Comparison of ENCODE assay signal across 11 cellular contexts in genomic region chr6:15763827-15764226, GRCh38.
DNase-seq lines count a peak whose midpoint lies in the region; ATAC-seq and TF ChIP-seq lines count a peak whose summit lies in the region.
"Had no signal": no experiment of that assay in that cellular context is flagged by ENCODE, and none has a peak within 500 bp of the region (broad histone marks: within the 10 kb centered on the region; RNA-seq: fewer than 3 reads in every experiment).

No MANE protein-coding gene starts in this region.

- peak; percentile 36 for DNase-seq in stimulated activated CD4-positive, alpha-beta T cell treated with anti-CD3 and anti-CD28 coated beads, Interleukin-15, amount 100 ng/mL, for 24 hours
- DNase-seq in stimulated activated CD4-positive, alpha-beta T cell treated with anti-CD3 and anti-CD28 coated beads, Interleukin-4, amount 100 ng/mL, for 24 hours: no peak
- DNase-seq in brain pericyte (ENCODE audit: low read depth, low spot score) (peak; percentile 33), left lung (peak in 1 of 2 donors; percentile 36), upper lobe of right lung (no peak), NCI-H2029 (lab: John Stamatoyannopoulos, UW) (no peak)
- DNase-seq: NCI-H2081 had no signal

- H3K27ac ChIP-seq in left lung: no peak overlapping the region
- no peak overlapping the region for H3K27ac ChIP-seq in upper lobe of right lung
- H3K27ac ChIP-seq: BLaER1 treated with 17β-estradiol and CSF1 and Interleukin-3, amounts not matched to agents 10 nM and 100 nM; ovary had no signal

- H3K4me3 ChIP-seq in left lung (no peak overlapping the region), upper lobe of right lung (no peak overlapping the region)
- H3K4me3 ChIP-seq: BLaER1 treated with 17β-estradiol and CSF1 and Interleukin-3, amounts not matched to agents 10 nM and 100 nM; ovary had no signal

- H3K4me1 ChIP-seq in left lung: peaks cover 0 to 5% of the 10 kb centered on the region in 2 donors
- peaks cover 17% of the 10 kb centered on the region for H3K4me1 ChIP-seq in upper lobe of right lung
- H3K4me1 ChIP-seq: BLaER1 treated with 17β-estradiol and CSF1 and Interleukin-3, amounts not matched to agents 10 nM and 100 nM had no signal

- H3K9me3 ChIP-seq in left lung (no peaks in the 10 kb centered on the region), upper lobe of right lung (no peaks in the 10 kb centered on the region)
- H3K9me3 ChIP-seq: ovary had no signal

- H3K27me3 ChIP-seq in left lung: no peaks in the 10 kb centered on the region
- H3K27me3 ChIP-seq in upper lobe of right lung: no peaks in the 10 kb centered on the region
- H3K27me3 ChIP-seq: BLaER1 treated with 17β-estradiol and CSF1 and Interleukin-3, amounts not matched to agents 10 nM and 100 nM; ovary had no signal

- H3K36me3 ChIP-seq in left lung: no peaks in the 10 kb centered on the region
- no peaks in the 10 kb centered on the region for H3K36me3 ChIP-seq in upper lobe of right lung
- H3K36me3 ChIP-seq: BLaER1 treated with 17β-estradiol and CSF1 and Interleukin-3, amounts not matched to agents 10 nM and 100 nM; ovary had no signal

- peak; percentile 85 for ATAC-seq in left lung
- peak; percentile 78 for ATAC-seq in upper lobe of right lung
- no peak for ATAC-seq in GM21381 (IDR thresholded peaks at IDR 0.05; ENCODE audit: unreplicated experiment)
- no peak for ATAC-seq in HG02884 (IDR thresholded peaks at IDR 0.05; ENCODE audit: unreplicated experiment)

- no peak for TF ChIP-seq CTCF in left lung (IDR thresholded peaks at IDR 0.05)
- TF ChIP-seq CTCF in upper lobe of right lung (IDR thresholded peaks at IDR 0.05): no peak

- intact Hi-C loops in left lung (cut with DNase I): no loop called here
- intact Hi-C loops in upper lobe of right lung (cut with DNase I): no loop called here

Comparison
In these comparisons a context has a peak if more than half of its experiments do, and no peak if none do; other contexts are left out.
1. DNase-seq: peak in stimulated activated CD4-positive, alpha-beta T cell treated with anti-CD3 and anti-CD28 coated beads, Interleukin-15, amount 100 ng/mL, for 24 hours (single experiment) and brain pericyte (single experiment); none in stimulated activated CD4-positive, alpha-beta T cell treated with anti-CD3 and anti-CD28 coated beads, Interleukin-4, amount 100 ng/mL, for 24 hours (single experiment), upper lobe of right lung (single experiment) and NCI-H2029 (single experiment).
2. ATAC-seq: peak in left lung (single experiment) and upper lobe of right lung (single experiment); none in GM21381 (single experiment) and HG02884 (single experiment).